Comparison of ENCODE assay signal across 24 cellular contexts in the genomic region with DNA sequence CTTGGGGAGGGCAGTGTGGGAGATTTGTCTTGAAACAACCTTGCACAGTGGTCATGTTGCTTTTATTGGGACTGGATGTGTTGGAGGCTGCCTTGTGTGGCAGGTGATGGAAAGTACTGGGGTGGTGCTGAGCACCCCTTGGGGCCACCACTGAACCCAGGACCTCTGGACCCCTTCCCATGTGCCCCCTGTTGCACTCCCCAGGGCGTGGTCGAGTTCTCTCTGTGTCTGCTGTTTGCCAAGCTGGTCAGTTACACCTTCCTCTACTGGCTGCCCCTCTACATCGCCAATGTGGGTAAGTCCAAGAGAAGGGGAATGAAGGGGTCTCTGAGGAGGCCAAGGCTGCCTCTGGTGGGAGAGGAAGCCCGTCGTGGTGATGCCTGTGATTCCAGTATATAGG.
"Had no signal": no experiment of that assay in that cellular context is flagged by ENCODE, and none has a peak within 500 bp of the region (broad histone marks: within the 10 kb centered on the region; RNA-seq: fewer than 3 reads in every experiment).

No MANE protein-coding gene starts in this region.

- H3K4me3 Mint-ChIP-seq: activated B cell treated with CpG ODN at 0.5 μM for 24 hours; activated naive CD4-positive, alpha-beta T cell treated with anti-CD3 and anti-CD28 coated beads for 36 hours; activated naive CD8-positive, alpha-beta T cell treated with anti-CD3 and anti-CD28 coated beads for 36 hours; activated T-helper 1 cell treated with anti-CD3 and anti-CD28 coated beads, Interleukin-12 subunit alpha, Interleukin-12 subunit beta, Interleukin-2, Interleukin-4 antibody, amounts not matched to agents 30 ng/mL and 10 ng/mL and 1 ng/mL, durations not matched to agents 14 hours and 24 hours and 36 hours; brain; endodermal cell; nephron progenitor cell; stimulated activated naive CD8-positive, alpha-beta T cell treated with anti-CD3 and anti-CD28 coated beads, Interleukin-15, Interleukin-2, amounts not matched to agents 100 ng/mL and 50 ng/mL, for 24 hours had no signal

- H3K4me1 Mint-ChIP-seq: activated B cell treated with CpG ODN at 0.5 μM for 24 hours; activated naive CD8-positive, alpha-beta T cell treated with anti-CD3 and anti-CD28 coated beads for 36 hours had no signal

- H3K36me3 Mint-ChIP-seq: activated naive CD8-positive, alpha-beta T cell treated with anti-CD3 and anti-CD28 coated beads for 36 hours; brain had no signal

- H3K4me3 ChIP-seq: ascending aorta, esophagus muscularis mucosa, left lung, lower lobe of right lung, pancreas, psoas muscle, thoracic aorta, uterus had no signal

- DNase-seq: activated B cell treated with CpG ODN at 0.5 μM for 24 hours; activated CD4-positive, alpha-beta T cell treated with anti-CD3 and anti-CD28 coated beads, Interleukin-2, amount 50 U/mL, for 1 hour; activated effector memory CD4-positive, alpha-beta T cell treated with anti-CD3 and anti-CD28 coated beads, Interleukin-2, amount 50 U/mL, for 16 hours; activated naive CD4-positive, alpha-beta T cell treated with anti-CD3 and anti-CD28 coated beads for 36 hours; activated naive CD8-positive, alpha-beta T cell treated with anti-CD3 and anti-CD28 coated beads for 36 hours; activated T-cell treated with anti-CD3 and anti-CD28 coated beads, Interleukin-2, amount 50 U/mL, for 1 hour; cortex of kidney; endodermal cell; left lung; lower lobe of right lung; naive B cell; nephron progenitor cell; psoas muscle; stimulated activated CD4-positive, alpha-beta T cell treated with anti-CD3 and anti-CD28 coated beads, Interleukin-2, amount 100 ng/mL, for 48 hours; T-helper 2 cell; trophoblast cell; uterus had no signal

- H3K27ac ChIP-seq: ascending aorta, esophagus muscularis mucosa, left lung, lower lobe of right lung, pancreas, psoas muscle, thoracic aorta, uterus had no signal

- H3K27me3 ChIP-seq: ascending aorta, pancreas, uterus had no signal

- H3K9me3 ChIP-seq: ascending aorta, esophagus muscularis mucosa, left lung, lower lobe of right lung, pancreas, psoas muscle, thoracic aorta, uterus had no signal

- H3K36me3 ChIP-seq: ascending aorta, esophagus muscularis mucosa, lower lobe of right lung, pancreas, thoracic aorta, uterus had no signal

- H3K9me3 Mint-ChIP-seq: activated B cell treated with CpG ODN at 0.5 μM for 24 hours; activated naive CD4-positive, alpha-beta T cell treated with anti-CD3 and anti-CD28 coated beads for 36 hours; activated naive CD8-positive, alpha-beta T cell treated with anti-CD3 and anti-CD28 coated beads for 36 hours; activated T-helper 1 cell treated with anti-CD3 and anti-CD28 coated beads, Interleukin-12 subunit alpha, Interleukin-12 subunit beta, Interleukin-2, Interleukin-4 antibody, amounts not matched to agents 30 ng/mL and 10 ng/mL and 1 ng/mL, durations not matched to agents 14 hours and 24 hours and 36 hours; brain; endodermal cell; naive B cell; nephron progenitor cell; stimulated activated naive CD8-positive, alpha-beta T cell treated with anti-CD3 and anti-CD28 coated beads, Interleukin-15, Interleukin-2, amounts not matched to agents 100 ng/mL and 50 ng/mL, for 24 hours had no signal

- H3K27ac Mint-ChIP-seq: activated B cell treated with CpG ODN at 0.5 μM for 24 hours; activated naive CD4-positive, alpha-beta T cell treated with anti-CD3 and anti-CD28 coated beads for 36 hours; activated naive CD8-positive, alpha-beta T cell treated with anti-CD3 and anti-CD28 coated beads for 36 hours; activated T-helper 1 cell treated with anti-CD3 and anti-CD28 coated beads, Interleukin-12 subunit alpha, Interleukin-12 subunit beta, Interleukin-2, Interleukin-4 antibody, amounts not matched to agents 30 ng/mL and 10 ng/mL and 1 ng/mL, durations not matched to agents 14 hours and 24 hours and 36 hours; brain; endodermal cell; nephron progenitor cell; stimulated activated naive CD8-positive, alpha-beta T cell treated with anti-CD3 and anti-CD28 coated beads, Interleukin-15, Interleukin-2, amounts not matched to agents 100 ng/mL and 50 ng/mL, for 24 hours had no signal

- H3K27me3 Mint-ChIP-seq: activated B cell treated with CpG ODN at 0.5 μM for 24 hours; activated naive CD8-positive, alpha-beta T cell treated with anti-CD3 and anti-CD28 coated beads for 36 hours had no signal

- ATAC-seq: left lung, lower lobe of right lung, pancreas had no signal

- H3K4me1 ChIP-seq: ascending aorta, esophagus muscularis mucosa, left lung, lower lobe of right lung, pancreas, psoas muscle, uterus had no signal
